9 cellular contexts compared by ENCODE assay signal in genomic region chr7:22697897-22698645, GRCh38. TPM values are rescaled to one million over a fixed set of nuclear protein-coding genes. Genes with fewer than 3 reads are reported as not detected.
DNase-seq lines count a peak whose midpoint lies in the region; ATAC-seq and TF ChIP-seq lines count a peak whose summit lies in the region.
"Had no signal": no experiment of that assay in that cellular context is flagged by ENCODE, and none has a peak within 500 bp of the region (broad histone marks: within the 10 kb centered on the region; RNA-seq: fewer than 3 reads in every experiment).

No MANE protein-coding gene starts in this region.

- peak; percentile 79 for ATAC-seq in HG02852 (IDR thresholded peaks at IDR 0.05; ENCODE audit: unreplicated experiment)
- peak; percentile 91 for ATAC-seq in stimulated activated memory B cell treated with anti-CD40 and anti-IgM and Interleukin-4, amounts not matched to agents 10 μg/mL and 1 μg/mL and 100 μg/mL, for 72 hours

- H3K27ac ChIP-seq in OCI-LY3 (ENCODE audit: low read length): peak overlapping the region; percentile 99

- H3K36me3 Mint-ChIP-seq in activated T-cell treated with anti-CD3 and anti-CD28 coated beads, Interleukin-2, amount 50 U/mL, for 24 hours (ENCODE audit: low read depth): no peaks in the 10 kb centered on the region
- H3K36me3 Mint-ChIP-seq in stimulated activated memory B cell treated with anti-CD40 and anti-IgM and Interleukin-4, amounts not matched to agents 10 μg/mL and 1 μg/mL and 100 μg/mL, for 72 hours: peaks cover 12% of the 10 kb centered on the region

- intact Hi-C loops in posterior vena cava (cut with DNase I): no loop called here

- H3K27me3 Mint-ChIP-seq in activated T-cell treated with anti-CD3 and anti-CD28 coated beads, Interleukin-2, amount 50 U/mL, for 24 hours: no peaks in the 10 kb centered on the region
- H3K27me3 Mint-ChIP-seq in stimulated activated memory B cell treated with anti-CD40 and anti-IgM and Interleukin-4, amounts not matched to agents 10 μg/mL and 1 μg/mL and 100 μg/mL, for 72 hours: no peaks in the 10 kb centered on the region

- H3K9me3 Mint-ChIP-seq in activated T-cell treated with anti-CD3 and anti-CD28 coated beads, Interleukin-2, amount 50 U/mL, for 24 hours: no peaks in the 10 kb centered on the region
- H3K9me3 Mint-ChIP-seq in stimulated activated memory B cell treated with anti-CD40 and anti-IgM and Interleukin-4, amounts not matched to agents 10 μg/mL and 1 μg/mL and 100 μg/mL, for 72 hours: peaks cover 4% of the 10 kb centered on the region

- peak overlapping the region; percentile 82 for H3K27ac Mint-ChIP-seq in activated T-cell treated with anti-CD3 and anti-CD28 coated beads, Interleukin-2, amount 50 U/mL, for 24 hours
- H3K27ac Mint-ChIP-seq in stimulated activated memory B cell treated with anti-CD40 and anti-IgM and Interleukin-4, amounts not matched to agents 10 μg/mL and 1 μg/mL and 100 μg/mL, for 72 hours: peak overlapping the region; percentile 90

- H3K4me1 ChIP-seq in OCI-LY3 (ENCODE audit: low read length): peaks cover 98% of the 10 kb centered on the region

- H2AFZ ChIP-seq in OCI-LY3 (ENCODE audit: low read depth, low read length): no peak overlapping the region

- TF ChIP-seq CTCF in OCI-LY3 (IDR thresholded peaks at IDR 0.05; ENCODE audit: low read depth, low read length): no peak

- peak overlapping the region; percentile 94 for H3K4me2 ChIP-seq in OCI-LY3 (ENCODE audit: low read length)

- H3K9me3 ChIP-seq in OCI-LY3 (ENCODE audit: insufficient read depth, low read length): no peaks in the 10 kb centered on the region
- H3K9me3 ChIP-seq: heart left ventricle had no signal

- peak overlapping the region; percentile 64 for H3K4me3 ChIP-seq in OCI-LY3 (ENCODE audit: low read length)
- H3K4me3 ChIP-seq: heart left ventricle had no signal

- peaks cover 100% of the 10 kb centered on the region for H3K79me2 ChIP-seq in OCI-LY3 (ENCODE audit: low read length)

- H3K4me1 Mint-ChIP-seq in activated T-cell treated with anti-CD3 and anti-CD28 coated beads, Interleukin-2, amount 50 U/mL, for 24 hours (ENCODE audit: low read depth): peaks cover 66% of the 10 kb centered on the region
- peaks cover 65% of the 10 kb centered on the region for H3K4me1 Mint-ChIP-seq in stimulated activated memory B cell treated with anti-CD40 and anti-IgM and Interleukin-4, amounts not matched to agents 10 μg/mL and 1 μg/mL and 100 μg/mL, for 72 hours

- peak overlapping the region; percentile 71 for H3K9ac ChIP-seq in OCI-LY3 (ENCODE audit: low read length)

- H4K20me1 ChIP-seq in OCI-LY3 (ENCODE audit: insufficient read depth, low read length): peaks cover 81% of the 10 kb centered on the region

- no peaks in the 10 kb centered on the region for H3K27me3 ChIP-seq in OCI-LY3 (ENCODE audit: low read depth, low read length)
- H3K27me3 ChIP-seq: heart left ventricle had no signal

- no peak for DNase-seq in activated T-cell treated with anti-CD3 and anti-CD28 coated beads, Interleukin-2, amount 50 U/mL, for 24 hours
- DNase-seq in activated T-cell treated with anti-CD3 and anti-CD28 coated beads, Interleukin-2, amount 50 U/mL, for 48 hours: no peak
- DNase-seq in HuH-7.5 (ENCODE audit: low spot score): no peak
- DNase-seq in NCI-H1436 treated with DMSO at 0.1 percent for 48 hours (lab: John Stamatoyannopoulos, UW): no peak
- no peak for DNase-seq in posterior vena cava (ENCODE audit: low spot score)
- DNase-seq: heart left ventricle had no signal

- peaks cover 46% of the 10 kb centered on the region for H3K36me3 ChIP-seq in OCI-LY3 (replicated peaks; ENCODE audit: low read depth, low read length)
- H3K36me3 ChIP-seq: heart left ventricle had no signal

- no peak overlapping the region for H3K4me3 Mint-ChIP-seq in activated T-cell treated with anti-CD3 and anti-CD28 coated beads, Interleukin-2, amount 50 U/mL, for 24 hours
- H3K4me3 Mint-ChIP-seq in stimulated activated memory B cell treated with anti-CD40 and anti-IgM and Interleukin-4, amounts not matched to agents 10 μg/mL and 1 μg/mL and 100 μg/mL, for 72 hours: peak overlapping the region; percentile 69

RNA-seq across cellular contexts. Expression of gene IL6, which starts 28.9 kb away (rescaled TPM):
- total RNA-seq in posterior vena cava: 10 to 100 TPM in 1 of 2 donors, 1 to 10 TPM in 1; 2.4 to 65.6 TPM
